20 cellular contexts compared by ENCODE assay signal in genomic region chr4:101833455-101833854, GRCh38. TPM values are rescaled to one million over a fixed set of nuclear protein-coding genes. Genes with fewer than 3 reads are reported as not detected.
A peak's percentile ranks its signal among the peaks of the same experiment; 100 is the strongest.
DNase-seq lines count a peak whose midpoint lies in the region; ATAC-seq, FAIRE-seq and TF ChIP-seq lines count a peak whose summit lies in the region.
"Had no signal": no experiment of that assay in that cellular context is flagged by ENCODE, and none has a peak within 500 bp of the region (broad histone marks: within the 10 kb centered on the region; RNA-seq: fewer than 3 reads in every experiment).

No MANE protein-coding gene starts in this region.

- H3K4me2 ChIP-seq in HepG2 (ENCODE audit: low read depth, low read length) = no peak overlapping the region

- TF ChIP-seq POLR2A in HepG2 (IDR thresholded peaks at IDR 0.05; ENCODE audit: insufficient read depth in 1 of 2, low read depth in 2 of 2, low read length in 2 of 2) (no peak), GM18505 (IDR thresholded peaks at IDR 0.05; ENCODE audit: borderline replicate concordance, extremely low read depth, insufficient read depth, insufficient read length) (no peak)

- H3K4me3 Mint-ChIP-seq in IgD-negative memory B cell = peak overlapping the region; percentile 49 to 89 (median 70)

- H3K9ac ChIP-seq in liver (ENCODE audit: low read depth in 1 of 2, low read length in 2 of 2) = no peak overlapping the region
- H3K9ac ChIP-seq in HepG2 (ENCODE audit: insufficient read depth, low read depth, low read length) = no peak overlapping the region

- intact Hi-C loops in HepG2 (cut with micrococcal nuclease; ENCODE audit: unreplicated experiment) (no loop called here), upper lobe of right lung (cut with DNase I) (no loop called here)

- H3K4me1 ChIP-seq in liver (ENCODE audit: control insufficient read depth in 4 of 4, insufficient read depth in 4 of 4, low read length in 3 of 4) (no peaks in the 10 kb centered on the region), HepG2 (ENCODE audit: insufficient read depth, low read length) (no peaks in the 10 kb centered on the region), upper lobe of right lung (peaks cover 5% of the 10 kb centered on the region)

- no TSS peak for BruUV-seq in HepG2 (replicated peaks; lab: Mats Ljungman, UMichigan)

- no peaks in the 10 kb centered on the region for H3K36me3 ChIP-seq in liver (ENCODE audit: control insufficient read depth in 4 of 4, insufficient read depth in 3 of 4, low read depth in 1 of 4, low read length in 3 of 4)
- no peaks in the 10 kb centered on the region for H3K36me3 ChIP-seq in HepG2 (replicated peaks in 1 of 2; ENCODE audit: control insufficient read depth in 1 of 2, insufficient read depth in 2 of 2, low read length in 2 of 2)
- no peaks in the 10 kb centered on the region for H3K36me3 ChIP-seq in upper lobe of right lung

- H3K27me3 Mint-ChIP-seq in IgD-negative memory B cell = no peaks in the 10 kb centered on the region

- H4K20me1 ChIP-seq in HepG2 (ENCODE audit: insufficient read depth, low read length) = no peaks in the 10 kb centered on the region

- no peak overlapping the region for H3K4me3 ChIP-seq in liver (ENCODE audit: low read depth in 1 of 3, low read length in 3 of 3)
- no peak overlapping the region for H3K4me3 ChIP-seq in HepG2 (replicated peaks in 1 of 3; ENCODE audit: insufficient read depth in 1 of 3, low read depth in 2 of 3, low read length in 3 of 3)
- H3K4me3 ChIP-seq in fibroblast of pulmonary artery (replicated peaks; ENCODE audit: low read depth, low read length) = no peak overlapping the region
- H3K4me3 ChIP-seq in upper lobe of right lung = no peak overlapping the region
- H3K4me3 ChIP-seq: GM12878 had no signal

- no peak for FAIRE-seq in HepG2 (lab: Jason Lieb, UNC)
- FAIRE-seq: GM12878, GM19239, RCC 7860 had no signal

- no peak for ATAC-seq in HepG2
- ATAC-seq in upper lobe of right lung = peak; percentile 54
- ATAC-seq in GM18505 (IDR thresholded peaks at IDR 0.05; ENCODE audit: unreplicated experiment) = no peak
- ATAC-seq: GM12878 had no signal

- TF ChIP-seq CTCF in liver (IDR thresholded peaks at IDR 0.05; ENCODE audit: low read depth, low read length, missing input control) (no peak), HepG2 (CRISPR knock-in tag; IDR thresholded peaks at IDR 0.05) (no peak), fibroblast of pulmonary artery (IDR thresholded peaks at IDR 0.05; ENCODE audit: low read length, missing control alignments) (no peak), upper lobe of right lung (IDR thresholded peaks at IDR 0.05) (no peak)

- CTCF ChIA-PET in HepG2 (lab: Yijun Ruan, JAX; ENCODE audit: low intra/inter-chr PET ratio, low total read pairs) = no interaction called here

- H3K36me3 Mint-ChIP-seq in IgD-negative memory B cell = peaks cover 19% of the 10 kb centered on the region

- TF ChIP-seq EP300 in HepG2 (IDR thresholded peaks at IDR 0.05; ENCODE audit: low read depth in 2 of 2, low read length in 2 of 2) (no peak), HepG2 (CRISPR knock-in tag; IDR thresholded peaks at IDR 0.05; ENCODE audit: borderline replicate concordance) (no peak)

- no peak for TF ChIP-seq RAD21 in liver (IDR thresholded peaks at IDR 0.05)
- TF ChIP-seq RAD21 in HepG2 (CRISPR knock-in tag; IDR thresholded peaks at IDR 0.05) = no peak

- WGBS in liver = 68% methylated on average over 1 of the region's 1 CpG
- 36% methylated on average over 1 of the region's 1 CpG for WGBS in HepG2 (ENCODE audit: low lambda C conversion rate)

- no peaks in the 10 kb centered on the region for H3K9me3 Mint-ChIP-seq in IgD-negative memory B cell

- no peak overlapping the region for H2AFZ ChIP-seq in HepG2 (ENCODE audit: low read length)

- H3K27ac Mint-ChIP-seq in IgD-negative memory B cell = peak overlapping the region; percentile 33 to 96 (median 84)

- H3K9me3 ChIP-seq in liver (ENCODE audit: control insufficient read depth in 4 of 4, low read length in 3 of 4) = no peaks in the 10 kb centered on the region
- H3K9me3 ChIP-seq in HepG2 (ENCODE audit: low read length) = no peaks in the 10 kb centered on the region
- no peaks in the 10 kb centered on the region for H3K9me3 ChIP-seq in upper lobe of right lung

- POLR2A ChIA-PET in HepG2 (lab: Yijun Ruan, JAX) = no interaction called here

- H3K27ac ChIP-seq in liver (ENCODE audit: low read depth in 1 of 2, low read length in 2 of 2) (no peak overlapping the region), HepG2 (ENCODE audit: extremely low read length, insufficient read depth, low read length) (no peak overlapping the region), upper lobe of right lung (no peak overlapping the region), substantia nigra (ENCODE audit: low read depth, low read length, poor library complexity, severe bottlenecking) (no peak overlapping the region)

- no peaks in the 10 kb centered on the region for H3K79me2 ChIP-seq in HepG2 (ENCODE audit: insufficient read depth, low read length)

- H3K27me3 ChIP-seq in liver (ENCODE audit: control insufficient read depth in 4 of 4, insufficient read depth in 4 of 4, low read length in 3 of 4) (no peaks in the 10 kb centered on the region), HepG2 (ENCODE audit: control insufficient read depth in 1 of 2, insufficient read depth in 2 of 2, low read length in 2 of 2) (no peaks in the 10 kb centered on the region), upper lobe of right lung (no peaks in the 10 kb centered on the region)

- in situ Hi-C loops in HepG2 (cut with HindIII; ENCODE audit: extremely low pct_ligation_motif_present, low pct_unique_long_range_greater_than_20kb) = no loop called here

- H3K4me1 Mint-ChIP-seq in IgD-negative memory B cell = peaks cover 54 to 63% (median 55%) of the 10 kb centered on the region in 3 donors

- DNase-seq in HepG2 (ENCODE audit: low spot score) (no peak), fibroblast of pulmonary artery (ENCODE audit: low read depth) (peak; percentile 49), upper lobe of right lung (no peak), substantia nigra (lab: John Stamatoyannopoulos, UW) (no peak), NCI-H524 treated with DMSO at 0.1 percent for 48 hours (lab: John Stamatoyannopoulos, UW) (no peak)
- DNase-seq: C1 segment of cervical spinal cord, COR-L47, DMS153, NCI-H1105 treated with DMSO at 0.1 percent for 48 hours, NCI-H1930, NCI-H2171, NCI-H446 treated with DMSO at 0.1 percent for 48 hours, NCI-H82 had no signal

TF ChIP-seq in liver, 16 proteins besides CTCF, POLR2A, EP300 and RAD21:
- no peak for TF ChIP-seq JUND (IDR thresholded peaks at IDR 0.05)
- TF ChIP-seq, protein P1, sequence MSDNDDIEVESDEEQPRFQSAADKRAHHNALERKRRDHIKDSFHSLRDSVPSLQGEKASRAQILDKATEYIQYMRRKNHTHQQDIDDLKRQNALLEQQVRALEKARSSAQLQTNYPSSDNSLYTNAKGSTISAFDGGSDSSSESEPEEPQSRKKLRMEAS (IDR thresholded peaks at IDR 0.05) = peak; percentile 27
TF ChIP-seq in liver: peak in this region for 1.

TF ChIP-seq in HepG2, 621 proteins besides CTCF, POLR2A, EP300 and RAD21 (continues in another document):
- TF ChIP-seq NPAS2 (CRISPR knock-in tag; IDR thresholded peaks at IDR 0.05; ENCODE audit: borderline replicate concordance) (no peak), ASH2L (IDR thresholded peaks at IDR 0.05; ENCODE audit: insufficient read length, low read depth, low read length) (no peak), ZNF263 (CRISPR knock-in tag; IDR thresholded peaks at IDR 0.05) (no peak), TOPORS (CRISPR knock-in tag; IDR thresholded peaks at IDR 0.05) (no peak)
- TF ChIP-seq, protein P2, sequence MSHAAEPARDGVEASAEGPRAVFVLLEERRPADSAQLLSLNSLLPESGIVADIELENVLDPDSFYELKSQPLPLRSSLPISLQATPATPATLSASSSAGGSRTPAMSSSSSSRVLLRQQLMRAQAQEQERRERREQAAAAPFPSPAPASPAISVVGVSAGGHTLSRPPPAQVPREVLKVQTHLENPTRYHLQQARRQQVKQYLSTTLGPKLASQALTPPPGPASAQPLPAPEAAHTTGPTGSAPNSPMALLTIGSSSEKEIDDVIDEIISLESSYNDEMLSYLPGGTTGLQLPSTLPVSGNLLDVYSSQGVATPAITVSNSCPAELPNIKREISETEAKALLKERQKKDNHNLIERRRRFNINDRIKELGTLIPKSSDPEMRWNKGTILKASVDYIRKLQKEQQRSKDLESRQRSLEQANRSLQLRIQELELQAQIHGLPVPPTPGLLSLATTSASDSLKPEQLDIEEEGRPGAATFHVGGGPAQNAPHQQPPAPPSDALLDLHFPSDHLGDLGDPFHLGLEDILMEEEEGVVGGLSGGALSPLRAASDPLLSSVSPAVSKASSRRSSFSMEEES (CRISPR knock-in tag; IDR thresholded peaks at IDR 0.05) = no peak

RNA-seq across cellular contexts. Expression of gene BANK1, which starts 42.9 kb away (rescaled TPM):
- total RNA-seq in liver (1 to 10 TPM in 1 of 2 donors, under 1 TPM in 1; 0.17 to 1.7 TPM), HepG2 (2016; rRNA removed; fragmentation: Illumina TruSeq; extraction: Trizol) (0.15 TPM in 2 replicates), upper lobe of right lung (12.6 TPM)
- polyA plus RNA-seq in liver (under 1 TPM; 0.06 to 0.54 TPM), HepG2 (2011; rRNA removed) (0.09 TPM in 1 of 2 replicates, not detected in the other), IgD-negative memory B cell (599 TPM)
- total RNA-seq in HepG2 (2016; cell fraction: cytosol; rRNA removed; fragmentation: Illumina TruSeq; extraction: Trizol; ENCODE audit: low read depth) = 0.61 TPM in 1 of 2 replicates, not detected in the other
- 0.04 and 0.17 TPM in 2 replicates for total RNA-seq in HepG2 (2016; cell fraction: insoluble cytoplasmic fraction; rRNA removed; fragmentation: Illumina TruSeq; extraction: Trizol)
- 0.06 and 0.24 TPM in 2 replicates for total RNA-seq in HepG2 (2016; cell fraction: membrane; rRNA removed; fragmentation: Illumina TruSeq; extraction: Trizol)
- 0.19 and 0.28 TPM in 2 replicates for total RNA-seq in HepG2 (2016; cell fraction: nucleus; rRNA removed; fragmentation: Illumina TruSeq; extraction: Trizol)
- not detected in 2 replicates for polyA plus RNA-seq in HepG2 (2011; cell fraction: cytosol; rRNA removed)
- 0.12 TPM in 1 of 2 replicates, not detected in the other for polyA plus RNA-seq in HepG2 (2011; cell fraction: nucleus; rRNA removed)
- not detected in 2 replicates for polyA plus RNA-seq in HepG2 (2012)
- 0.03 TPM in 1 of 2 replicates, not detected in the other for polyA plus RNA-seq in HepG2 (2016; cell fraction: cytosol; fragmentation: Illumina TruSeq; extraction: Trizol; ENCODE audit: low read depth)
- 0.39 TPM in 1 of 2 replicates, not detected in the other for polyA plus RNA-seq in HepG2 (2016; cell fraction: insoluble cytoplasmic fraction; fragmentation: Illumina TruSeq; extraction: Trizol; ENCODE audit: low read depth)
- polyA plus RNA-seq in HepG2 (2016; cell fraction: membrane; fragmentation: Illumina TruSeq; extraction: Trizol; ENCODE audit: low read depth) = 0.05 TPM in 1 of 2 replicates, not detected in the other
- polyA plus RNA-seq in HepG2 (2016; cell fraction: nucleus; fragmentation: Illumina TruSeq; extraction: Trizol; ENCODE audit: insufficient read depth, low read depth) = 0.34 and 0.40 TPM in 2 replicates
- not detected in 2 replicates for polyA minus RNA-seq in HepG2 (2011; rRNA and poly(A)+ RNA removed; ENCODE audit: low replicate concordance)
- polyA minus RNA-seq in HepG2 (2011; cell fraction: cytosol; rRNA and poly(A)+ RNA removed) = not detected in 2 replicates
- polyA minus RNA-seq in HepG2 (2011; cell fraction: nucleus; rRNA and poly(A)+ RNA removed) = not detected in 2 replicates
- total RNA-seq: HT1080 had no signal
